Comparison of ENCODE assay signal across 8 cellular contexts in the genomic region with DNA sequence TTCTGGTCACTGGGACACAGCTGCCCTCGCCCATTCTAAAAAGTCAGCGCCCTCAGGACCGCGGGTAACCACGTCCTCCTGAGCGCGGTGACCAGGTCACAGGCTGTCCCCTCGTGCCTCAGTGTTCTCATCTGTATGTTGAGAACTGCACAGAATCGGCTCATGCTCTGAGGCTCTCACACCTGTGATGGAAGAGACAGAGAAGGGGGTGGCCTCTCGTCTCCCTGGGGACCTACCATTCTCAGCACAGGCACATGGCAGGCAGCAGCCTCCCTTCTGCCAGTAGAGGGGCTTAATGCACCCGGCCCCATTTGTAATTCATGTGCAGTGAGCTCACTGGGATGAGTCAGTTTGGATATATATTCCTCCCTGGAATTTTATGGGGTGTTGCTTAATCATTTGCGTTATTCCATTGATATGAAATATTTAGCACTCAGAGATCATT. TPM values are rescaled to one million over a fixed set of nuclear protein-coding genes. Genes with fewer than 3 reads are reported as not detected.
DNase-seq lines count a peak whose midpoint lies in the region; ATAC-seq and TF ChIP-seq lines count a peak whose summit lies in the region.
"Not testable (repeated sequence)": the region's sequence is repeated elsewhere in the genome, so short reads cannot be mapped to it uniquely, and the experiment has no call there.

No MANE protein-coding gene starts in this region.

- not testable (repeated sequence) for H3K27me3 ChIP-seq in NT2/D1 (ENCODE audit: insufficient read depth, insufficient read length); colonic mucosa; iPS DF 6.9 (ENCODE audit: control insufficient read depth, insufficient read depth, low read length); stomach smooth muscle (ENCODE audit: control insufficient read depth in 1 of 2, insufficient read depth in 2 of 2, low read length in 2 of 2)

- TF ChIP-seq CTCF in activated CD8-positive, alpha-beta T cell treated with anti-CD3 and anti-CD28 coated beads for 36 hours (IDR thresholded peaks at IDR 0.05); colonic mucosa (IDR thresholded peaks at IDR 0.05); neural crest cell (conservative IDR thresholded peaks at IDR 0.05): not testable (repeated sequence)

- H3K36me3 ChIP-seq in NT2/D1 (ENCODE audit: insufficient read depth, insufficient read length, low read length); colonic mucosa; iPS DF 6.9 (ENCODE audit: control insufficient read depth, insufficient read depth, low read length); stomach smooth muscle (ENCODE audit: control insufficient read depth in 2 of 2, insufficient read depth in 2 of 2, low read length in 2 of 2): not testable (repeated sequence)

- peak overlapping the region; percentile 88 for H3K27ac Mint-ChIP-seq in activated CD8-positive, alpha-beta T cell treated with anti-CD3 and anti-CD28 coated beads for 36 hours
- peak overlapping the region; percentile 97 for H3K27ac Mint-ChIP-seq in neural crest cell (ENCODE audit: unreplicated experiment)

- no CpG with 5 or more reads among the region's 12 CpGs for WGBS in iPS DF 6.9 (ENCODE audit: insufficient coverage, insufficient read length)

- DNase-seq in DMS53 (lab: John Stamatoyannopoulos, UW) (peak; percentile 47), NT2/D1 (ENCODE audit: low read depth, low spot score) (peak; percentile 15), colonic mucosa (peak; percentile 42), neural crest cell (ENCODE audit: low read depth, low spot score) (peak; percentile 28)
- DNase-seq in Jurkat, Clone E6-1 (ENCODE audit: low read depth, low spot score), result peak; percentile 57
- peak; percentile 56 for DNase-seq in activated CD8-positive, alpha-beta T cell treated with anti-CD3 and anti-CD28 coated beads for 36 hours
- DNase-seq in iPS DF 6.9 (ENCODE audit: low read depth, low spot score), result not testable (repeated sequence)

- H3K27ac ChIP-seq in colonic mucosa (peak overlapping the region; percentile 72), stomach smooth muscle (ENCODE audit: low read length) (peak overlapping the region; percentile 46)
- not testable (repeated sequence) for H3K27ac ChIP-seq in iPS DF 6.9 (ENCODE audit: low read length)

- H3K9me3 ChIP-seq in NT2/D1 (ENCODE audit: insufficient read depth, low read length); colonic mucosa; iPS DF 6.9 (ENCODE audit: control insufficient read depth, insufficient read depth, low read length); stomach smooth muscle (ENCODE audit: control insufficient read depth in 2 of 2, low read length in 2 of 2): not testable (repeated sequence)

- POLR2A ChIA-PET in activated CD8-positive, alpha-beta T cell treated with anti-CD3 and anti-CD28 coated beads for 36 hours (lab: Charles Lee), result interaction anchor here (0.6 kb wide), 1 partner anchor 559 kb away, joined by 3 read pairs; no protein-coding TSS in a partner anchor

- intact Hi-C loops in activated CD8-positive, alpha-beta T cell treated with anti-CD3 and anti-CD28 coated beads for 36 hours (cut with micrococcal nuclease), result not testable (repeated sequence)
- intact Hi-C loops in colonic mucosa (cut with DNase I), result loop anchor here (10.0 kb wide), 1 partner anchor 152 kb away; no protein-coding TSS in a partner anchor

- peak overlapping the region; percentile 73 for H3K4me3 ChIP-seq in Jurkat, Clone E6-1 (ENCODE audit: low read length)
- H3K4me3 ChIP-seq in NT2/D1 (ENCODE audit: insufficient read length, low read depth) (peak overlapping the region; percentile 75), colonic mucosa (peak overlapping the region; percentile 76), iPS DF 6.9 (ENCODE audit: low read length) (peak overlapping the region; percentile 78; the same call in 1 of the 2 replicates), stomach smooth muscle (ENCODE audit: low read length in 2 of 2) (peak overlapping the region; percentile 70 to 81)

- CTCF ChIA-PET in activated CD8-positive, alpha-beta T cell treated with anti-CD3 and anti-CD28 coated beads for 36 hours (lab: Charles Lee), result interaction anchor here (2.1 kb wide), 1 partner anchor 12 kb away, joined by 6 read pairs; no protein-coding TSS in a partner anchor

- H3K27me3 Mint-ChIP-seq in activated CD8-positive, alpha-beta T cell treated with anti-CD3 and anti-CD28 coated beads for 36 hours; neural crest cell (ENCODE audit: low read depth): not testable (repeated sequence)

- H3K9ac ChIP-seq in NT2/D1 (ENCODE audit: insufficient read length, low read depth), result peak overlapping the region; percentile 85
- peak overlapping the region; percentile 70 to 81 for H3K9ac ChIP-seq in colonic mucosa (ENCODE audit: low read depth in 2 of 2, low read length in 2 of 2)
- peak overlapping the region; percentile 55 to 68 for H3K9ac ChIP-seq in stomach smooth muscle (ENCODE audit: low read length in 2 of 2)

- not testable (repeated sequence) for H3K36me3 Mint-ChIP-seq in activated CD8-positive, alpha-beta T cell treated with anti-CD3 and anti-CD28 coated beads for 36 hours (ENCODE audit: low read depth); neural crest cell (ENCODE audit: low read depth)

- H3K4me1 ChIP-seq in NT2/D1 (ENCODE audit: insufficient read depth, insufficient read length); colonic mucosa; iPS DF 6.9 (ENCODE audit: control insufficient read depth, insufficient read depth, low read length); stomach smooth muscle (ENCODE audit: control insufficient read depth, insufficient read depth, low read length): not testable (repeated sequence)

- ATAC-seq in activated CD8-positive, alpha-beta T cell treated with anti-CD3 and anti-CD28 coated beads for 36 hours, result not testable (repeated sequence)

- H3K4me3 Mint-ChIP-seq in activated CD8-positive, alpha-beta T cell treated with anti-CD3 and anti-CD28 coated beads for 36 hours, result peak overlapping the region; percentile 87
- H3K4me3 Mint-ChIP-seq in neural crest cell, result peak overlapping the region; percentile 94

- peaks cover 23% of the 10 kb centered on the region for H3K4me1 Mint-ChIP-seq in activated CD8-positive, alpha-beta T cell treated with anti-CD3 and anti-CD28 coated beads for 36 hours (ENCODE audit: low read depth)
- H3K4me1 Mint-ChIP-seq in neural crest cell, result peaks cover 24% of the 10 kb centered on the region

- not testable (repeated sequence) for H3K9me3 Mint-ChIP-seq in activated CD8-positive, alpha-beta T cell treated with anti-CD3 and anti-CD28 coated beads for 36 hours; neural crest cell

RNA-seq across cellular contexts. Expression of a gene that starts 51.9 kb away (rescaled TPM):
- 5.8 TPM for polyA plus RNA-seq in Jurkat, Clone E6-1 (2012; ENCODE audit: insufficient read depth, insufficient read length)
- total RNA-seq in activated CD8-positive, alpha-beta T cell treated with anti-CD3 and anti-CD28 coated beads for 36 hours, result not detected
- total RNA-seq in colonic mucosa, result not detected
- total RNA-seq in neural crest cell, result 2.0 and 2.5 TPM in 2 replicates
